11 cellular contexts compared by ENCODE assay signal in the genomic region with DNA sequence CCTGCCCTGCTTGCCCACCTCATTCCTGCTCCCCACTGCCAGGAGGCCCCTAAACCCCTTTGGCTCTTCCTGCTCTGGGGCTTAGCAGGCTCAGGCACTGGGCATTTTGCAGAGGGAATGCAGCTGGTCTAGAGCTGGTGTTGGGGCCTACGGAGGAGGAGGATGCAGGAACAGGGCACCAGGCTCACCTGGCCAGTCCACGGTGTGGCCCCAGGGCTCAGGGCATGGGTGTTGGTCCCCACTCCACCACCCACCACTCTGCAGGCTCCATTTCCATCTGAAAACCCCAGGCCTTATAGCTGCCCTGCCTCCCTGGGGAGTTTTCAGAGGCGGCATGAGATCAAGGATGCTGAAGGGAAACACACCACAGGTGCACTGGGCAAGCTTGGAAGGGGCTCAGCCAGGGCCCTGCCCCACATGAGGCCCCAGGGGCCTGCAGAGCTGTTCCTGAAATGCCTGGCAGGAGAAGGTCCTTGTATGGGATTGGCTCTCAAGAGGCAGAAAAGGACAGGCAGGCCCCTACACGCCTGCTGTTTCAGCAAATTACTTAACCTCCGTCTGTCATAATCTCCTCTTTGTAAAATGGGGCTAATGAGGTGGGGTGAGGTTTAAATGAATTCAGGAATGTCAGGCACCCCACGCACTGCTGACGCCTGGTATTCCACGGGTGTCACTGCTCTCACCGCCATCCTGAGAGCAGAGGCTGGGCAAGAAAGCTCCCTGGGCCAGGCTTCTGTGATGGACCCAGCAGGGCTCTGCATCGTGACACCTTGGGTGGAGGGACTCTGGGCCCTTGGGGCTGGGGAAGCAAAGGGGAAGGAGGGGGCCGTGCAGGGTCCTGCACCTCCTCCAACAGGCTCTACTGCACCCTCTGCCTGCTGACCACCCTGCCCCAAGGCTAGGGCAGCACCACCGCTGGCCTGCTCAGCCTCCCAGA. TPM values are rescaled to one million over a fixed set of nuclear protein-coding genes. Genes with fewer than 3 reads are reported as not detected.
DNase-seq lines count a peak whose midpoint lies in the region; TF ChIP-seq lines count a peak whose summit lies in the region.
"Had no signal": no experiment of that assay in that cellular context is flagged by ENCODE, and none has a peak within 500 bp of the region (broad histone marks: within the 10 kb centered on the region; RNA-seq: fewer than 3 reads in every experiment).

No MANE protein-coding gene starts in this region.

- H3K27me3 Mint-ChIP-seq in endothelial cell (ENCODE audit: unreplicated experiment) = peaks cover 9% of the 10 kb centered on the region
- H3K27me3 Mint-ChIP-seq in activated T-helper 2 cell treated with anti-CD3 and anti-CD28 coated beads, Interferon-gamma antibody, Interleukin-2, Interleukin-4, amounts not matched to agents 10 μg/mL and 5 μg/mL and 100 μg/mL, durations not matched to agents 14 hours and 24 hours and 36 hours (ENCODE audit: low read depth) = no peaks in the 10 kb centered on the region
- H3K27me3 Mint-ChIP-seq: B cell had no signal

- TF ChIP-seq CTCF in GM13977 (IDR thresholded peaks at IDR 0.05; ENCODE audit: extremely low read depth, insufficient read depth, missing control alignments) (no peak), endothelial cell (IDR thresholded peaks at IDR 0.05; ENCODE audit: unreplicated experiment) (no peak)

- DNase-seq in AG08395 (ENCODE audit: low spot score) (peak; percentile 3), GM13977 (ENCODE audit: low spot score) (peak; percentile 20), NCI-H524 treated with DMSO at 0.1 percent for 48 hours (lab: John Stamatoyannopoulos, UW) (peak; percentile 98), islet precursor cell (peak; percentile 64), NCI-H2227 (lab: John Stamatoyannopoulos, UW; ENCODE audit: unreplicated experiment) (no peak), endothelial cell (ENCODE audit: low spot score) (no peak)
- no peak for DNase-seq in activated CD4-positive, alpha-beta T cell treated with anti-CD3 and anti-CD28 coated beads for 48 hours
- DNase-seq in activated T-helper 2 cell treated with anti-CD3 and anti-CD28 coated beads, Interferon-gamma antibody, Interleukin-2, Interleukin-4, amounts not matched to agents 10 μg/mL and 5 μg/mL and 100 μg/mL, durations not matched to agents 14 hours and 24 hours and 36 hours (ENCODE audit: low spot score) = no peak

- H3K36me3 Mint-ChIP-seq in endothelial cell (ENCODE audit: low read depth, unreplicated experiment) = no peaks in the 10 kb centered on the region
- no peaks in the 10 kb centered on the region for H3K36me3 Mint-ChIP-seq in activated T-helper 2 cell treated with anti-CD3 and anti-CD28 coated beads, Interferon-gamma antibody, Interleukin-2, Interleukin-4, amounts not matched to agents 10 μg/mL and 5 μg/mL and 100 μg/mL, durations not matched to agents 14 hours and 24 hours and 36 hours (ENCODE audit: low read depth)

- H3K4me3 Mint-ChIP-seq in endothelial cell (ENCODE audit: unreplicated experiment) = no peak overlapping the region
- no peak overlapping the region for H3K4me3 Mint-ChIP-seq in activated T-helper 2 cell treated with anti-CD3 and anti-CD28 coated beads, Interferon-gamma antibody, Interleukin-2, Interleukin-4, amounts not matched to agents 10 μg/mL and 5 μg/mL and 100 μg/mL, durations not matched to agents 14 hours and 24 hours and 36 hours (ENCODE audit: low read depth)
- H3K4me3 Mint-ChIP-seq: B cell had no signal

- no peaks in the 10 kb centered on the region for H3K9me3 Mint-ChIP-seq in endothelial cell (ENCODE audit: unreplicated experiment)
- no peaks in the 10 kb centered on the region for H3K9me3 Mint-ChIP-seq in activated T-helper 2 cell treated with anti-CD3 and anti-CD28 coated beads, Interferon-gamma antibody, Interleukin-2, Interleukin-4, amounts not matched to agents 10 μg/mL and 5 μg/mL and 100 μg/mL, durations not matched to agents 14 hours and 24 hours and 36 hours

- intact Hi-C loops in activated T-helper 2 cell treated with anti-CD3 and anti-CD28 coated beads, Interferon-gamma antibody, Interleukin-2, Interleukin-4, amounts not matched to agents 10 μg/mL and 5 μg/mL and 100 μg/mL, durations not matched to agents 14 hours and 24 hours and 36 hours (cut with micrococcal nuclease) = no loop called here

- in situ Hi-C loops in GM13977 (cut with MboI; ENCODE audit: low pct_unique_long_range_greater_than_20kb, low sequenced_read_pairs, unreplicated experiment) = loop anchor here (25.0 kb wide), 1 partner anchor 95 kb away; no protein-coding TSS in a partner anchor

- H3K27ac Mint-ChIP-seq in endothelial cell (ENCODE audit: unreplicated experiment) = no peak overlapping the region
- no peak overlapping the region for H3K27ac Mint-ChIP-seq in activated T-helper 2 cell treated with anti-CD3 and anti-CD28 coated beads, Interferon-gamma antibody, Interleukin-2, Interleukin-4, amounts not matched to agents 10 μg/mL and 5 μg/mL and 100 μg/mL, durations not matched to agents 14 hours and 24 hours and 36 hours
- H3K27ac Mint-ChIP-seq: B cell had no signal

- H3K4me1 Mint-ChIP-seq in endothelial cell (ENCODE audit: unreplicated experiment) = peaks cover 4% of the 10 kb centered on the region
- no peaks in the 10 kb centered on the region for H3K4me1 Mint-ChIP-seq in activated T-helper 2 cell treated with anti-CD3 and anti-CD28 coated beads, Interferon-gamma antibody, Interleukin-2, Interleukin-4, amounts not matched to agents 10 μg/mL and 5 μg/mL and 100 μg/mL, durations not matched to agents 14 hours and 24 hours and 36 hours (ENCODE audit: low read depth)
- H3K4me1 Mint-ChIP-seq: B cell had no signal

RNA-seq across cellular contexts. Expression of a gene that starts 9.3 kb away (rescaled TPM):
- total RNA-seq in endothelial cell (ENCODE audit: unreplicated experiment) = not detected
- total RNA-seq in activated T-helper 2 cell treated with anti-CD3 and anti-CD28 coated beads, Interferon-gamma antibody, Interleukin-2, Interleukin-4, amounts not matched to agents 10 μg/mL and 5 μg/mL and 100 μg/mL, durations not matched to agents 14 hours and 24 hours and 36 hours = not detected in 2 replicates
- total RNA-seq: astrocyte, B cell, LHCN-M2 had no signal

RNA-seq across cellular contexts. Expression of a gene that starts 41.0 kb away (rescaled TPM):
- total RNA-seq in endothelial cell (ENCODE audit: unreplicated experiment) = 0.31 TPM
- total RNA-seq in activated T-helper 2 cell treated with anti-CD3 and anti-CD28 coated beads, Interferon-gamma antibody, Interleukin-2, Interleukin-4, amounts not matched to agents 10 μg/mL and 5 μg/mL and 100 μg/mL, durations not matched to agents 14 hours and 24 hours and 36 hours = not detected in 2 replicates
- total RNA-seq: astrocyte, B cell, LHCN-M2 had no signal

RNA-seq across cellular contexts. Expression of a gene that starts 58.5 kb away (rescaled TPM):
- 21.0 TPM for total RNA-seq in endothelial cell (ENCODE audit: unreplicated experiment)
- total RNA-seq in activated T-helper 2 cell treated with anti-CD3 and anti-CD28 coated beads, Interferon-gamma antibody, Interleukin-2, Interleukin-4, amounts not matched to agents 10 μg/mL and 5 μg/mL and 100 μg/mL, durations not matched to agents 14 hours and 24 hours and 36 hours = 36.7 and 36.9 TPM in 2 replicates

Comparison
In these comparisons a context has a peak if more than half of its experiments do, and no peak if none do; other contexts are left out.
1. DNase-seq: peak in AG08395 (single experiment), GM13977 (single experiment), NCI-H524 treated with DMSO at 0.1 percent for 48 hours (single experiment) and islet precursor cell (single experiment); none in activated CD4-positive, alpha-beta T cell treated with anti-CD3 and anti-CD28 coated beads for 48 hours (single experiment), NCI-H2227 (single experiment), endothelial cell (single experiment) and activated T-helper 2 cell treated with anti-CD3 and anti-CD28 coated beads, Interferon-gamma antibody, Interleukin-2, Interleukin-4, amounts not matched to agents 10 μg/mL and 5 μg/mL and 100 μg/mL, durations not matched to agents 14 hours and 24 hours and 36 hours (single experiment).